Comparison of ENCODE assay signal across 9 cellular contexts in the genomic region with DNA sequence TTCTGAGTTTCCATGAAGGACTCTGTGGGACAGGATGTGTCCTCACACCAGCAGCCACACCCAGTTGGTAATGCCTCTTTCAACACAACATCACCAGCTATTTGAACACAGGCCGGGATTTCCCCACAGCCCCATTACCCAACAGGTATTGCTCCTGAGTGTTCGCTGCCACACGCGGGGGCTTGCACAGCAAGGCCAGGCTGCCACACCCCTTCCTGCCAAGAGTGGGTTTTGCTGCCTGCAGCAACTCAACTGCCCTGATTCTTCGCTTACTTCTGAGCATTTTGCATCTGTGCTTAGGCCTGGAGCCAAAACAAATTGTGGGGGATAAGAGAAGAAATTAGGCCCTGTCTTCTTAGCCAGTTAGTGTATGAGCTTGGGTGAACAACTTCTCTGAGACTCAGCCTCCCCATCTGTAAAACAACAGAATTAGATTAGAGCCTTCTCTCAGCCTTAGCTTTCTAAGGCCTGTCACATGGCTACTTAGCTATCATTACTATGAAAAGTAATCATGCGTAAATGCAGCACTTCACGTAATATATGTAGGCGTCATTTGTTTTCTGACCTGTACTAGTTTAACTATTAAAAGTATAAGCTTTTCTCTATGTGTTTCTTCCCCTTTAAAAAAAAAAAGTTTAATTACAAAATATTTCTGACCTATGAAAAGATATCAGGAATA. TPM values are rescaled to one million over a fixed set of nuclear protein-coding genes. Genes with fewer than 3 reads are reported as not detected.
DNase-seq lines count a peak whose midpoint lies in the region; ATAC-seq, FAIRE-seq and TF ChIP-seq lines count a peak whose summit lies in the region.
"Had no signal": no experiment of that assay in that cellular context is flagged by ENCODE, and none has a peak within 500 bp of the region (broad histone marks: within the 10 kb centered on the region; RNA-seq: fewer than 3 reads in every experiment).

No MANE protein-coding gene starts in this region.

- no peak for FAIRE-seq in D721Med (lab: Jason Lieb, UNC)
- FAIRE-seq: A204.1 had no signal

- 27 to 59% (median 43%) methylated on average over 8 of the region's 8 CpGs for WGBS in stomach, 5 donors

- DNase-seq in NCI-H1417 (lab: John Stamatoyannopoulos, UW) (peak in 2 of 3 experiments; percentile 15 to 22), NCI-H1417 treated with DMSO at 0.1 percent for 48 hours (lab: John Stamatoyannopoulos, UW) (no peak), iris pigment epithelial cell (ENCODE audit: low read depth) (peak; percentile 65), stomach (peak; percentile 59), D721Med (ENCODE audit: insufficient read length, low spot score) (no peak)
- peak; percentile 51 for DNase-seq in activated T-cell treated with anti-CD3 and anti-CD28 coated beads, Interleukin-2, amount 50 U/mL, for 4 hours

- no peak for TF ChIP-seq POLR2A in stomach (IDR thresholded peaks at IDR 0.05)

- H3K27me3 Mint-ChIP-seq in activated T-cell treated with anti-CD3 and anti-CD28 coated beads, Interleukin-2, amount 50 U/mL, for 4 hours (ENCODE audit: low read depth): peaks cover 5% of the 10 kb centered on the region

- no peaks in the 10 kb centered on the region for H3K9me3 Mint-ChIP-seq in activated T-cell treated with anti-CD3 and anti-CD28 coated beads, Interleukin-2, amount 50 U/mL, for 4 hours

- no peak overlapping the region for H3K4me3 Mint-ChIP-seq in activated T-cell treated with anti-CD3 and anti-CD28 coated beads, Interleukin-2, amount 50 U/mL, for 4 hours

- TF ChIP-seq CTCF in stomach (IDR thresholded peaks at IDR 0.05) (no peak), D721Med (IDR thresholded peaks at IDR 0.05; ENCODE audit: insufficient read depth, missing control alignments) (no peak)

- no peak overlapping the region for H3K4me3 ChIP-seq in stomach

- peak; percentile 70 to 79 for ATAC-seq in activated T-cell treated with anti-CD3 and anti-CD28 coated beads, Interleukin-2, amount 50 U/mL, for 4 hours
- no peak for ATAC-seq in HG03457 (IDR thresholded peaks at IDR 0.05; ENCODE audit: unreplicated experiment)
- no peak for ATAC-seq in HG02938 (IDR thresholded peaks at IDR 0.05; ENCODE audit: unreplicated experiment)

- intact Hi-C loops in stomach (cut with DNase I; ENCODE audit: low total_unique reads): no loop called here

- H3K27me3 ChIP-seq in stomach: no peaks in the 10 kb centered on the region

- H3K36me3 Mint-ChIP-seq in activated T-cell treated with anti-CD3 and anti-CD28 coated beads, Interleukin-2, amount 50 U/mL, for 4 hours (ENCODE audit: insufficient read depth): no peaks in the 10 kb centered on the region

- H3K9me3 ChIP-seq in stomach: no peaks in the 10 kb centered on the region

- peaks cover 0 to 22% (median 15%) of the 10 kb centered on the region in 4 donors for H3K4me1 ChIP-seq in stomach

- no peaks in the 10 kb centered on the region for H3K36me3 ChIP-seq in stomach

- peak overlapping the region in 1 of 5 donors; percentile 34 for H3K27ac ChIP-seq in stomach

- peaks cover 15% of the 10 kb centered on the region for H3K4me1 Mint-ChIP-seq in activated T-cell treated with anti-CD3 and anti-CD28 coated beads, Interleukin-2, amount 50 U/mL, for 4 hours (ENCODE audit: low read depth)

- no peak for TF ChIP-seq EP300 in stomach (IDR thresholded peaks at IDR 0.05)

RNA-seq across cellular contexts. Expression of gene CKAP4, which starts 20.0 kb away (rescaled TPM):
- 10 to 100 TPM; 10.5 to 13.5 (median 10.6) TPM for total RNA-seq in activated T-cell treated with anti-CD3 and anti-CD28 coated beads, Interleukin-2, amount 50 U/mL, for 4 hours
- 10 to 100 TPM; 36.2 to 98.7 (median 71.0) TPM for total RNA-seq in stomach
- polyA plus RNA-seq in stomach: 10 to 100 TPM; 13.7 to 27.3 (median 20.6) TPM

Comparison
In these comparisons a context has a peak if more than half of its experiments do, and no peak if none do; other contexts are left out.
1. DNase-seq: peak in NCI-H1417 (2 of 3), activated T-cell treated with anti-CD3 and anti-CD28 coated beads, Interleukin-2, amount 50 U/mL, for 4 hours (single experiment), iris pigment epithelial cell (single experiment) and stomach (single experiment); none in NCI-H1417 treated with DMSO at 0.1 percent for 48 hours (single experiment) and D721Med (single experiment).
2. ATAC-seq: peak in activated T-cell treated with anti-CD3 and anti-CD28 coated beads, Interleukin-2, amount 50 U/mL, for 4 hours (2 of 2); none in HG03457 (single experiment) and HG02938 (single experiment).